Comparison of ENCODE assay signal across 1 cellular context in genomic region chr11:63986156-63986931, GRCh38.
TF ChIP-seq lines count a peak whose summit lies in the region.

TSS of gene OTUB1 (plus strand) at chr11:63986438. CDS start at chr11:63986457, 19 bp downstream.

TF ChIP-seq in K562, 482 proteins besides CTCF, POLR2A, EP300 and RAD21 (continued from another document and continues in another):
- TF ChIP-seq E2F6 (IDR thresholded peaks at IDR 0.05; ENCODE audit: borderline replicate concordance in 1 of 2, extremely low read depth in 1 of 2, insufficient read depth in 1 of 2, insufficient read length in 1 of 2, low read depth in 1 of 2, low read length in 1 of 2, poor library complexity in 1 of 2, severe bottlenecking in 1 of 2), result peak in 1 of 2 experiments; percentile 16
- TF ChIP-seq ZNF174 (CRISPR knock-in tag; IDR thresholded peaks at IDR 0.05), result no peak
- TF ChIP-seq HDGF (IDR thresholded peaks at IDR 0.05), result no peak
- TF ChIP-seq POU5F1 (IDR thresholded peaks at IDR 0.05; ENCODE audit: borderline replicate concordance, low read depth, low read length, partially characterized antibody), result no peak
- TF ChIP-seq SRSF1 (IDR thresholded peaks at IDR 0.05; ENCODE audit: low read depth, low read length), result no peak
- no peak for TF ChIP-seq ZNF644 (tag; IDR thresholded peaks at IDR 0.05; ENCODE audit: low read depth)
- TF ChIP-seq SAFB (IDR thresholded peaks at IDR 0.05; ENCODE audit: borderline replicate concordance, low read depth, low read length), result 0 out of 2 replicates have a peak, but pooled peaks have one; percentile 12
- no peak for TF ChIP-seq IFI16 (CRISPR knock-in tag; IDR thresholded peaks at IDR 0.05)
- no peak for TF ChIP-seq BACH1 (tag; IDR thresholded peaks at IDR 0.05)
- no peak for TF ChIP-seq TGIF2 (CRISPR knock-in tag; IDR thresholded peaks at IDR 0.05)
- TF ChIP-seq TCF7 (IDR thresholded peaks at IDR 0.05; ENCODE audit: borderline replicate concordance), result no peak
- no peak for TF ChIP-seq CCNT2 (IDR thresholded peaks at IDR 0.05; ENCODE audit: borderline replicate concordance, extremely low read depth, insufficient read length, low read depth, low read length)
- no peak for TF ChIP-seq SMARCA4 (IDR thresholded peaks at IDR 0.05)
- no peak for TF ChIP-seq RFX5 (IDR thresholded peaks at IDR 0.05; ENCODE audit: low read depth, low read length)
- TF ChIP-seq SMARCA5 (IDR thresholded peaks at IDR 0.05), result no peak
- TF ChIP-seq TSC22D4 (tag; IDR thresholded peaks at IDR 0.05), result no peak
- no peak for TF ChIP-seq HOMEZ (CRISPR knock-in tag; IDR thresholded peaks at IDR 0.05)
- TF ChIP-seq YY1 (IDR thresholded peaks at IDR 0.05; ENCODE audit: borderline replicate concordance in 1 of 3, control insufficient read depth in 1 of 3, extremely low read depth in 1 of 3, insufficient read depth in 3 of 3, insufficient read length in 1 of 3, insufficient replicate concordance in 2 of 3, low read depth in 1 of 3, low read length in 2 of 3), result peak; percentile 87 to 96 (median 95)
- TF ChIP-seq ZFP30 (CRISPR knock-in tag; IDR thresholded peaks at IDR 0.05; ENCODE audit: borderline replicate concordance), result no peak
- TF ChIP-seq CHD2 (IDR thresholded peaks at IDR 0.05; ENCODE audit: low read depth, low read length), result no peak
- TF ChIP-seq NUFIP1 (IDR thresholded peaks at IDR 0.05; ENCODE audit: partially characterized antibody), result no peak
- no peak for TF ChIP-seq PYGO2 (tag; IDR thresholded peaks at IDR 0.05)
- no peak for TF ChIP-seq ZHX1 (conservative IDR thresholded peaks at IDR 0.05; ENCODE audit: low read length)
- no peak for TF ChIP-seq PATZ1 (CRISPR knock-in tag; IDR thresholded peaks at IDR 0.05; ENCODE audit: borderline replicate concordance)
- TF ChIP-seq HDAC2 (IDR thresholded peaks at IDR 0.05), result peak; percentile 55; the same call in 1 of the 2 replicates
- no peak for TF ChIP-seq EWSR1 (IDR thresholded peaks at IDR 0.05; ENCODE audit: borderline replicate concordance, low read depth, partially characterized antibody)
- TF ChIP-seq ZC3H8 (IDR thresholded peaks at IDR 0.05), result no peak
- no peak for TF ChIP-seq CBFB (CRISPR knock-in tag; IDR thresholded peaks at IDR 0.05)
- no peak for TF ChIP-seq FOSL1 (tag; conservative IDR thresholded peaks at IDR 0.05)
- TF ChIP-seq KDM5B (IDR thresholded peaks at IDR 0.05; ENCODE audit: insufficient replicate concordance, low read depth, low read length), result peak; percentile 78
- peak; percentile 39; the same call in 1 of the 2 replicates for TF ChIP-seq FOXJ2 (tag; IDR thresholded peaks at IDR 0.05)
- TF ChIP-seq NCOA1 (IDR thresholded peaks at IDR 0.05; ENCODE audit: low read depth), result no peak
- no peak for TF ChIP-seq ZNF511 (CRISPR knock-in tag; IDR thresholded peaks at IDR 0.05)
- no peak for TF ChIP-seq ARID1B (IDR thresholded peaks at IDR 0.05)
- no peak for TF ChIP-seq KAT2B (IDR thresholded peaks at IDR 0.05; ENCODE audit: low read depth, low read length)
- TF ChIP-seq IRF9 (tag; IDR thresholded peaks at IDR 0.05), result no peak
- TF ChIP-seq PRPF4 (IDR thresholded peaks at IDR 0.05; ENCODE audit: insufficient read depth, low read depth, low read length, poor library complexity, severe bottlenecking), result no peak
- no peak for TF ChIP-seq SFPQ (IDR thresholded peaks at IDR 0.05; ENCODE audit: low read depth, low read length)
- TF ChIP-seq PTTG1 (tag; IDR thresholded peaks at IDR 0.05; ENCODE audit: low read depth), result no peak
- TF ChIP-seq HOXB6 (CRISPR knock-in tag; IDR thresholded peaks at IDR 0.05; ENCODE audit: borderline replicate concordance), result no peak
- no peak for TF ChIP-seq MED1 (CRISPR knock-in tag; IDR thresholded peaks at IDR 0.05; ENCODE audit: borderline replicate concordance)
- TF ChIP-seq TFAM (CRISPR knock-in tag; conservative IDR thresholded peaks at IDR 0.05), result no peak
- peak in 1 of 2 experiments; percentile 30; a peak in 2 of 4 replicates for TF ChIP-seq KDM1A (IDR thresholded peaks at IDR 0.05)
- no peak for TF ChIP-seq TFE3 (CRISPR knock-in tag; IDR thresholded peaks at IDR 0.05)
- no peak for TF ChIP-seq CUX1 (CRISPR knock-in tag; IDR thresholded peaks at IDR 0.05)
- peak in 1 of 2 experiments; percentile 81; a peak in 1 of 4 replicates for TF ChIP-seq KDM4B (IDR thresholded peaks at IDR 0.05; ENCODE audit: borderline replicate concordance in 2 of 2, low read depth in 1 of 2)
- TF ChIP-seq HNRNPH1 (optimal IDR thresholded peaks at IDR 0.05; ENCODE audit: low read depth, low read length), result no peak
